ENCODE assay signal across 21 cellular contexts in genomic region chr2:128821010-128821409, GRCh38.
DNase-seq lines count a peak whose midpoint lies in the region; ATAC-seq and TF ChIP-seq lines count a peak whose summit lies in the region.
"Had no signal": no experiment of that assay in that cellular context is flagged by ENCODE, and none has a peak within 500 bp of the region (broad histone marks: within the 10 kb centered on the region; RNA-seq: fewer than 3 reads in every experiment).

No MANE protein-coding gene starts in this region.

- no peak overlapping the region for H3K27ac Mint-ChIP-seq in activated naive CD8-positive, alpha-beta T cell treated with anti-CD3 and anti-CD28 coated beads for 36 hours
- H3K27ac Mint-ChIP-seq in endodermal cell, result no peak overlapping the region
- H3K27ac Mint-ChIP-seq: B cell; CD4-positive, alpha-beta T cell; CD8-positive, alpha-beta T cell had no signal

- H3K9me3 Mint-ChIP-seq in activated naive CD8-positive, alpha-beta T cell treated with anti-CD3 and anti-CD28 coated beads for 36 hours, result no peaks in the 10 kb centered on the region
- peaks cover 24% of the 10 kb centered on the region for H3K9me3 Mint-ChIP-seq in endodermal cell
- H3K9me3 Mint-ChIP-seq: CD4-positive, alpha-beta T cell had no signal

- H3K36me3 ChIP-seq in neuronal stem cell (replicated peaks in 1 of 2; ENCODE audit: control insufficient read depth in 2 of 2, insufficient read depth in 2 of 2, low read length in 2 of 2) (no peaks in the 10 kb centered on the region), endodermal cell (ENCODE audit: control insufficient read depth, insufficient read depth, low read length) (no peaks in the 10 kb centered on the region)
- H3K36me3 ChIP-seq: BLaER1 treated with 17β-estradiol and CSF1 and Interleukin-3, amounts not matched to agents 10 nM and 100 nM had no signal

- no peak overlapping the region for H4K91ac ChIP-seq in neuronal stem cell (ENCODE audit: low read depth, low read length, poor library complexity)

- no peaks in the 10 kb centered on the region for H3K36me3 Mint-ChIP-seq in activated naive CD8-positive, alpha-beta T cell treated with anti-CD3 and anti-CD28 coated beads for 36 hours
- peaks cover 2% of the 10 kb centered on the region for H3K36me3 Mint-ChIP-seq in endodermal cell (ENCODE audit: low read depth)
- H3K36me3 Mint-ChIP-seq: CD8-positive, alpha-beta T cell had no signal

- H3K9ac ChIP-seq in neuronal stem cell (ENCODE audit: low read depth, low read length, poor library complexity) (no peak overlapping the region), endodermal cell (ENCODE audit: extremely low read depth, low read length, poor library complexity, severe bottlenecking) (no peak overlapping the region)
- H3K9ac ChIP-seq: BLaER1 treated with 17β-estradiol and CSF1 and Interleukin-3, amounts not matched to agents 10 nM and 100 nM had no signal

- H2AFZ ChIP-seq in neuronal stem cell (ENCODE audit: low read length), result no peak overlapping the region

- H3K4ac ChIP-seq in neuronal stem cell (ENCODE audit: low read length), result no peak overlapping the region

- peak overlapping the region; percentile 39 for H3K23ac ChIP-seq in neuronal stem cell (ENCODE audit: low read depth, low read length, poor library complexity)

- H3K4me3 Mint-ChIP-seq in activated naive CD8-positive, alpha-beta T cell treated with anti-CD3 and anti-CD28 coated beads for 36 hours, result no peak overlapping the region
- no peak overlapping the region for H3K4me3 Mint-ChIP-seq in endodermal cell
- H3K4me3 Mint-ChIP-seq: B cell; CD4-positive, alpha-beta T cell; CD8-positive, alpha-beta T cell had no signal

- H3K27ac ChIP-seq in neuronal stem cell (replicated peaks; ENCODE audit: low read length) (no peak overlapping the region), endodermal cell (ENCODE audit: low read depth, low read length) (no peak overlapping the region)
- H3K27ac ChIP-seq: 22Rv1; A549; BLaER1 treated with 17β-estradiol and CSF1 and Interleukin-3, amounts not matched to agents 10 nM and 100 nM; C4-2B had no signal

- H3K9me3 ChIP-seq in neuronal stem cell (replicated peaks in 1 of 2; ENCODE audit: control insufficient read depth in 2 of 2, insufficient read depth in 1 of 2, low read depth in 1 of 2, low read length in 2 of 2) (no peaks in the 10 kb centered on the region), endodermal cell (ENCODE audit: control insufficient read depth, low read length) (peaks cover 12% of the 10 kb centered on the region)
- H3K9me3 ChIP-seq: A549, Caco-2 had no signal

- WGBS in neuronal stem cell (ENCODE audit: extremely low coverage in 2 of 2, insufficient read length in 2 of 2, insufficient replicate concordance in 1 of 2), 2 donors, result no CpG with 5 or more reads among the region's 1 CpG
- WGBS in endodermal cell (ENCODE audit: insufficient coverage in 1 of 2, insufficient read length in 1 of 2), 2 experiments, result 97 to 100% methylated on average over 1 of the region's 1 CpG

- DNase-seq in G401 (ENCODE audit: low spot score), result peak; percentile 3
- peak; percentile 12 for DNase-seq in cerebellum (ENCODE audit: low spot score)
- DNase-seq in iPS-NIHi7 (ENCODE audit: extremely low spot score), result peak; percentile 4
- no peak for DNase-seq in neuronal stem cell (ENCODE audit: low spot score)
- no peak for DNase-seq in activated naive CD8-positive, alpha-beta T cell treated with anti-CD3 and anti-CD28 coated beads for 36 hours
- no peak for DNase-seq in endodermal cell
- no peak for DNase-seq in T-helper 1 cell
- DNase-seq: AML-193; Caco-2; Calu3; CD4-positive, alpha-beta T cell; CD8-positive, alpha-beta T cell; DMS79 treated with DMSO at 0.1 percent for 48 hours; GDM1 had no signal

- no peak overlapping the region for H2BK15ac ChIP-seq in neuronal stem cell (ENCODE audit: low read length)

- no peak overlapping the region for H3K4me2 ChIP-seq in neuronal stem cell (ENCODE audit: insufficient read depth, low read length, poor library complexity, severe bottlenecking)
- H3K4me2 ChIP-seq: A549; BLaER1 treated with 17β-estradiol and CSF1 and Interleukin-3, amounts not matched to agents 10 nM and 100 nM had no signal

- H3K4me3 ChIP-seq in neuronal stem cell (ENCODE audit: low read length in 2 of 2), result no peak overlapping the region
- H3K4me3 ChIP-seq in endodermal cell (ENCODE audit: low read length), result no peak overlapping the region
- H3K4me3 ChIP-seq: A549; BLaER1 treated with 17β-estradiol and CSF1 and Interleukin-3, amounts not matched to agents 10 nM and 100 nM; GM12878 had no signal

- no peak overlapping the region for H2BK12ac ChIP-seq in neuronal stem cell (ENCODE audit: low read length)

- H2BK5ac ChIP-seq in neuronal stem cell (ENCODE audit: low read length), result no peak overlapping the region

- no peaks in the 10 kb centered on the region for H3K4me1 Mint-ChIP-seq in activated naive CD8-positive, alpha-beta T cell treated with anti-CD3 and anti-CD28 coated beads for 36 hours
- H3K4me1 Mint-ChIP-seq in endodermal cell, result peaks cover 15% of the 10 kb centered on the region
- H3K4me1 Mint-ChIP-seq: B cell had no signal

- no peak for ATAC-seq in HG02981 (IDR thresholded peaks at IDR 0.05; ENCODE audit: unreplicated experiment)
- ATAC-seq: A549; CD8-positive, alpha-beta T cell; GM12878 had no signal

- peaks cover 7% of the 10 kb centered on the region for H3K27me3 Mint-ChIP-seq in activated naive CD8-positive, alpha-beta T cell treated with anti-CD3 and anti-CD28 coated beads for 36 hours
- peaks cover 1% of the 10 kb centered on the region for H3K27me3 Mint-ChIP-seq in endodermal cell (ENCODE audit: insufficient read depth)
- H3K27me3 Mint-ChIP-seq: CD4-positive, alpha-beta T cell had no signal

- TF ChIP-seq CTCF in endodermal cell (conservative IDR thresholded peaks at IDR 0.05), result no peak

- no peak overlapping the region for H2BK120ac ChIP-seq in neuronal stem cell (ENCODE audit: low read depth, low read length)

- no peak overlapping the region for H4K8ac ChIP-seq in neuronal stem cell (ENCODE audit: low read depth, low read length)

- no peaks in the 10 kb centered on the region for H3K27me3 ChIP-seq in neuronal stem cell (ENCODE audit: control insufficient read depth in 3 of 3, insufficient read depth in 3 of 3, low read depth in 1 of 3, low read length in 3 of 3)
- H3K27me3 ChIP-seq in endodermal cell (ENCODE audit: control insufficient read depth, insufficient read depth, low read length, poor library complexity, severe bottlenecking), result no peaks in the 10 kb centered on the region
- H3K27me3 ChIP-seq: BLaER1 treated with 17β-estradiol and CSF1 and Interleukin-3, amounts not matched to agents 10 nM and 100 nM had no signal

- H3K18ac ChIP-seq in neuronal stem cell (ENCODE audit: low read length), result peak overlapping the region; percentile 35

- H3K4me1 ChIP-seq in neuronal stem cell (ENCODE audit: control insufficient read depth in 2 of 2, insufficient read depth in 1 of 2, low read depth in 1 of 2, low read length in 2 of 2), result peaks cover 2 to 16% of the 10 kb centered on the region in 2 donors
- peaks cover 5% of the 10 kb centered on the region for H3K4me1 ChIP-seq in endodermal cell (ENCODE audit: control insufficient read depth, insufficient read depth, low read length)
- H3K4me1 ChIP-seq: A549, Caco-2 had no signal

- in situ Hi-C loops in G401 (cut with HindIII; ENCODE audit: low sequenced_read_pairs), result no loop called here

- H3K14ac ChIP-seq in neuronal stem cell (ENCODE audit: low read length), result no peak overlapping the region

- H2AK5ac ChIP-seq in neuronal stem cell (ENCODE audit: low read depth, low read length), result no peak overlapping the region

- no peaks in the 10 kb centered on the region for H3K79me1 ChIP-seq in neuronal stem cell (ENCODE audit: low read depth, low read length)

Comparison
In these comparisons a context has a peak if more than half of its experiments do, and no peak if none do; other contexts are left out.
1. DNase-seq: peak in G401 (single experiment), cerebellum (single experiment) and iPS-NIHi7 (single experiment); none in neuronal stem cell (single experiment), activated naive CD8-positive, alpha-beta T cell treated with anti-CD3 and anti-CD28 coated beads for 36 hours (single experiment), endodermal cell (single experiment) and T-helper 1 cell (0 of 5).